Comparison of ENCODE assay signal across 23 cellular contexts in genomic region chr6:1736346-1737105, GRCh38.
"Had no signal": no experiment of that assay in that cellular context is flagged by ENCODE, and none has a peak within 500 bp of the region (broad histone marks: within the 10 kb centered on the region; RNA-seq: fewer than 3 reads in every experiment).

No MANE protein-coding gene starts in this region.

- H2AFZ ChIP-seq: parathyroid adenoma had no signal

- H3K4me3 Mint-ChIP-seq: activated CD4-positive, alpha-beta memory T cell treated with anti-CD3 and anti-CD28 coated beads for 36 hours; activated naive CD8-positive, alpha-beta T cell treated with anti-CD3 and anti-CD28 coated beads for 36 hours; activated T-helper 17 cell treated with anti-CD3 and anti-CD28 coated beads, Interleukin-2, amount 50 U/mL, for 72 hours; natural killer cell treated with Interleukin-12 subunit alpha and Interleukin-12 subunit beta and Interleukin-15 and Interleukin-18, amount 100 ng/mL, for 72 hours; stimulated activated naive CD8-positive, alpha-beta T cell treated with anti-CD3 and anti-CD28 coated beads, Interleukin-15, amount 100 ng/mL, for 72 hours had no signal

- H3K9me3 Mint-ChIP-seq: activated naive CD8-positive, alpha-beta T cell treated with anti-CD3 and anti-CD28 coated beads for 36 hours; activated T-helper 17 cell treated with anti-CD3 and anti-CD28 coated beads, Interleukin-2, amount 50 U/mL, for 72 hours; natural killer cell treated with Interleukin-12 subunit alpha and Interleukin-12 subunit beta and Interleukin-15 and Interleukin-18, amount 100 ng/mL, for 72 hours had no signal

- H3K4me2 ChIP-seq: smooth muscle cell had no signal

- H3K36me3 ChIP-seq: cardiac muscle cell, esophagus muscularis mucosa, neutrophil, suprapubic skin, transverse colon, uterus had no signal

- H3K4me1 Mint-ChIP-seq: activated T-helper 17 cell treated with anti-CD3 and anti-CD28 coated beads, Interleukin-2, amount 50 U/mL, for 72 hours; stimulated activated naive CD8-positive, alpha-beta T cell treated with anti-CD3 and anti-CD28 coated beads, Interleukin-15, amount 100 ng/mL, for 72 hours had no signal

- ATAC-seq: activated T-helper 17 cell treated with anti-CD3 and anti-CD28 coated beads, Interleukin-2, amount 50 U/mL, for 72 hours; natural killer cell treated with Interleukin-12 subunit alpha and Interleukin-12 subunit beta and Interleukin-15 and Interleukin-18, amount 100 ng/mL, for 72 hours; sciatic nerve; stimulated activated naive CD8-positive, alpha-beta T cell treated with anti-CD3 and anti-CD28 coated beads, Interleukin-15, amount 100 ng/mL, for 72 hours had no signal

- DNase-seq: activated CD4-positive, alpha-beta memory T cell treated with anti-CD3 and anti-CD28 coated beads for 36 hours; activated naive CD4-positive, alpha-beta T cell; activated naive CD8-positive, alpha-beta T cell treated with anti-CD3 and anti-CD28 coated beads for 36 hours; activated T-cell treated with anti-CD3 and anti-CD28 coated beads for 4 hours; amniotic stem cell; dermis blood vessel endothelial cell; effector memory CD4-positive, alpha-beta T cell; mesenchymal stem cell; stimulated activated CD4-positive, alpha-beta T cell treated with anti-CD3 and anti-CD28 coated beads, Interleukin-4, amount 100 ng/mL, for 1 hour; stimulated activated naive CD8-positive, alpha-beta T cell treated with anti-CD3 and anti-CD28 coated beads, Interleukin-15, amount 100 ng/mL, for 72 hours; T-helper 9 cell; transverse colon; uterus had no signal

- H3K27me3 ChIP-seq: esophagus muscularis mucosa, neutrophil, suprapubic skin, transverse colon, uterus had no signal

- H3K9me3 ChIP-seq: esophagus muscularis mucosa, neutrophil, suprapubic skin, transverse colon, uterus had no signal

- H3K9ac ChIP-seq: parathyroid adenoma had no signal

- H3K27ac Mint-ChIP-seq: activated CD4-positive, alpha-beta memory T cell treated with anti-CD3 and anti-CD28 coated beads for 36 hours; activated naive CD8-positive, alpha-beta T cell treated with anti-CD3 and anti-CD28 coated beads for 36 hours; activated T-helper 17 cell treated with anti-CD3 and anti-CD28 coated beads, Interleukin-2, amount 50 U/mL, for 72 hours; natural killer cell treated with Interleukin-12 subunit alpha and Interleukin-12 subunit beta and Interleukin-15 and Interleukin-18, amount 100 ng/mL, for 72 hours had no signal

- H3K4me1 ChIP-seq: esophagus muscularis mucosa, parathyroid adenoma, suprapubic skin, transverse colon, uterus had no signal

- H3K4me3 ChIP-seq: cardiac muscle cell, esophagus muscularis mucosa, smooth muscle cell, suprapubic skin, transverse colon, uterus had no signal

- H3K27ac ChIP-seq: cardiac muscle cell, esophagus muscularis mucosa, neutrophil, parathyroid adenoma, suprapubic skin, transverse colon, uterus had no signal

- H3K27me3 Mint-ChIP-seq: activated CD4-positive, alpha-beta memory T cell treated with anti-CD3 and anti-CD28 coated beads for 36 hours; activated naive CD8-positive, alpha-beta T cell treated with anti-CD3 and anti-CD28 coated beads for 36 hours; activated T-helper 17 cell treated with anti-CD3 and anti-CD28 coated beads, Interleukin-2, amount 50 U/mL, for 72 hours; natural killer cell treated with Interleukin-12 subunit alpha and Interleukin-12 subunit beta and Interleukin-15 and Interleukin-18, amount 100 ng/mL, for 72 hours; stimulated activated naive CD8-positive, alpha-beta T cell treated with anti-CD3 and anti-CD28 coated beads, Interleukin-15, amount 100 ng/mL, for 72 hours had no signal

- FAIRE-seq: endothelial cell of umbilical vein had no signal

- H3K36me3 Mint-ChIP-seq: natural killer cell treated with Interleukin-12 subunit alpha and Interleukin-12 subunit beta and Interleukin-15 and Interleukin-18, amount 100 ng/mL, for 72 hours had no signal

- H3K79me2 ChIP-seq: parathyroid adenoma had no signal
